1 cellular context compared by ENCODE assay signal in genomic region chr3:137760341-137761098, GRCh38.
TF ChIP-seq lines count a peak whose summit lies in the region.

No MANE protein-coding gene starts in this region.

TF ChIP-seq in SK-N-SH, 30 proteins besides CTCF, POLR2A, EP300 and RAD21 (continued from another document):
- TF ChIP-seq REST (IDR thresholded peaks at IDR 0.05; ENCODE audit: low read depth, low read length), result no peak
- TF ChIP-seq JUND (IDR thresholded peaks at IDR 0.05), result no peak
- TF ChIP-seq PBX3 (IDR thresholded peaks at IDR 0.05), result no peak
- TF ChIP-seq EZH2phosphoT487 (IDR thresholded peaks at IDR 0.05; ENCODE audit: borderline replicate concordance, low read depth), result no peak
- no peak for TF ChIP-seq TEAD4 (IDR thresholded peaks at IDR 0.05; ENCODE audit: borderline replicate concordance, insufficient read depth)
- no peak for TF ChIP-seq MEF2A (IDR thresholded peaks at IDR 0.05; ENCODE audit: borderline replicate concordance, low read depth)
- TF ChIP-seq POLR2AphosphoS5 (IDR thresholded peaks at IDR 0.05; ENCODE audit: low read depth, low read length), result no peak
- TF ChIP-seq NRF1 (IDR thresholded peaks at IDR 0.05; ENCODE audit: low read depth, low read length), result no peak
